ENCODE assay signal across 26 cellular contexts in genomic region chr2:129585760-129586159, GRCh38.
"Had no signal": no experiment of that assay in that cellular context is flagged by ENCODE, and none has a peak within 500 bp of the region (broad histone marks: within the 10 kb centered on the region; RNA-seq: fewer than 3 reads in every experiment).

No MANE protein-coding gene starts in this region.

- H3K36me3 ChIP-seq: left lung, lower lobe of right lung, neural progenitor cell, ovary, right atrium auricular region, sigmoid colon, tibial nerve, upper lobe of right lung, vagina had no signal

- H3K27me3 ChIP-seq: foreskin keratinocyte, neural progenitor cell, ovary, right atrium auricular region, testis, tibial nerve, vagina had no signal

- H3K4me1 ChIP-seq: foreskin keratinocyte, left lung, lower lobe of right lung, neural progenitor cell, right atrium auricular region, sigmoid colon, testis, tibial nerve, upper lobe of right lung, vagina had no signal

- H3K9me3 ChIP-seq: lower lobe of right lung, ovary, right atrium auricular region, testis, upper lobe of right lung, vagina had no signal

- ATAC-seq: foreskin keratinocyte; left lung; lower lobe of right lung; natural killer cell; stimulated activated naive B cell treated with anti-CD40 and anti-IgM and Interleukin-4, amounts not matched to agents 10 μg/mL and 1 μg/mL and 100 μg/mL, for 72 hours; stimulated activated naive CD8-positive, alpha-beta T cell treated with anti-CD3 and anti-CD28 coated beads, Interleukin-15, amount 100 ng/mL, for 72 hours; upper lobe of right lung had no signal

- H3K9ac ChIP-seq: neural progenitor cell had no signal

- H3K4me2 ChIP-seq: neural progenitor cell had no signal

- H3K4me1 Mint-ChIP-seq: immature natural killer cell; memory B cell; natural killer cell; neural progenitor cell; stimulated activated naive B cell treated with anti-CD40 and anti-IgM and Interleukin-4, amounts not matched to agents 10 μg/mL and 1 μg/mL and 100 μg/mL, for 72 hours; stimulated activated naive CD8-positive, alpha-beta T cell treated with anti-CD3 and anti-CD28 coated beads, Interleukin-15, amount 100 ng/mL, for 72 hours had no signal

- H3K27ac Mint-ChIP-seq: endodermal cell; immature natural killer cell; memory B cell; mesothelial cell of epicardium; natural killer cell; neural progenitor cell; stimulated activated naive B cell treated with anti-CD40 and anti-IgM and Interleukin-4, amounts not matched to agents 10 μg/mL and 1 μg/mL and 100 μg/mL, for 72 hours had no signal

- H3K9me3 Mint-ChIP-seq: neural progenitor cell had no signal

- H3K27ac ChIP-seq: foreskin keratinocyte, left lung, lower lobe of right lung, neural progenitor cell, ovary, right atrium auricular region, sigmoid colon, skin epidermis, testis, tibial nerve, upper lobe of right lung, vagina had no signal

- DNase-seq: effector CD4-positive, alpha-beta T cell; endodermal cell; erythroblast; foreskin keratinocyte; immature natural killer cell; left lung; lower lobe of right lung; natural killer cell; nucleus accumbens; ovary; sigmoid colon; stimulated activated CD4-positive, alpha-beta T cell treated with anti-CD3 and anti-CD28 coated beads, Interleukin-2, amount 100 ng/mL, for 24 hours; stimulated activated CD4-positive, alpha-beta T cell treated with anti-CD3 and anti-CD28 coated beads, Interleukin-4, amount 100 ng/mL, for 4 hours; stimulated activated naive B cell treated with anti-CD40 and anti-IgM and Interleukin-4, amounts not matched to agents 10 μg/mL and 1 μg/mL and 100 μg/mL, for 72 hours; stimulated activated naive CD8-positive, alpha-beta T cell treated with anti-CD3 and anti-CD28 coated beads, Interleukin-15, amount 100 ng/mL, for 72 hours; testis; upper lobe of right lung had no signal

- H3K4me3 ChIP-seq: left lung, lower lobe of right lung, neural progenitor cell, ovary, right atrium auricular region, sigmoid colon, skin epidermis, tibial nerve, upper lobe of right lung, vagina had no signal

- FAIRE-seq: endothelial cell of umbilical vein, keratinocyte had no signal

- H3K4me3 Mint-ChIP-seq: endodermal cell; immature natural killer cell; memory B cell; mesothelial cell of epicardium; natural killer cell; neural progenitor cell; stimulated activated naive B cell treated with anti-CD40 and anti-IgM and Interleukin-4, amounts not matched to agents 10 μg/mL and 1 μg/mL and 100 μg/mL, for 72 hours; stimulated activated naive CD8-positive, alpha-beta T cell treated with anti-CD3 and anti-CD28 coated beads, Interleukin-15, amount 100 ng/mL, for 72 hours had no signal

- H3K36me3 Mint-ChIP-seq: memory B cell; mesothelial cell of epicardium; natural killer cell; neural progenitor cell; stimulated activated naive B cell treated with anti-CD40 and anti-IgM and Interleukin-4, amounts not matched to agents 10 μg/mL and 1 μg/mL and 100 μg/mL, for 72 hours had no signal
